In the genomic region with DNA sequence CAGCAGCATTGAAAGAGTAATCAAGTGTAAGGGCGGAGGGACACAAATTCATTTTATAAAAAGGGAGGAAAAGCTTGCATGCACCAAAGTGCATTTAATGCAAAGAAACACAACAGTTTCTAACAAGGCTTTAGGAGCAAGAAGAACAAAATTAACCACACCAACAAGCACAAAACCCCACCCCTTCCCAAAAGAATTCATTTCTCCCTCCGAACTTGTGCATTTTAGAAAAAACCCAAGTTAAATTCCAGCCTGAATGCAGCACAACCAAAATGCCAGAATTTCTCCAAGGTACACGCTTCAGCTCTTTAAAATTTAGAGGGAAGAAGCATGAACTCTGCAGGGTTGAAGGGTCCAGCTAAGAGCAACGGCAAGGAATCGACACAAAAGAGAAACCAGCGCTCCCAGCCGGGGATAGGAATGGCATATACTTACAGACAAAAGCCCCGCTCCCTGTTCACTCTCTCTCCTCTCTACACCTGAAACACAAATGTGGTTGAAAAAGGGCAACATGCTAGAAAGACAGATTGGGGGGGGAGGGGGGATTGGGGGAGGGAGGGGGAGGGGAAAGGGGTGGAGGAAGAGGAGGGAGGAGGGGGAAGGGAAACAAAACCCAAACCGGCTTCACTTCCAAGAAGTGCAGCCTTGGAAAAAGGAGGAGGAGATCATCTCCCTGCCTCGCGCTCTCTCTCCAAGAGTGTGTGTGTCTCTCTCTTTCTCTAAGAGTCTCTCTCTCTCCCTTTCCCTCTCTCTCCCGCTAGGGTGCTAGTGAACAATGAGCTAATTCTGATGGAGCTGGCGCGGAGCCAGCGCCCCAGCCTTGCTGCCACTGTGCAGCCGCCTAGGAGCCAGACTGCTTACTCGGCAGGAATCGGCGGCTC, we compare ENCODE assay signal across 1 cellular context.
TF ChIP-seq lines count a peak whose summit lies in the region.

Gene NREP, minus strand, starts transcription at position 494 of the 881 bp plus-strand sequence. CDS start 1,422 bp downstream, outside the sequence.

TF ChIP-seq in HEK293, 187 proteins besides CTCF, POLR2A, EP300 and RAD21 (continued from another document):
- TF ChIP-seq ZNF354C (tag by site-specific recombination; IDR thresholded peaks at IDR 0.05; ENCODE audit: borderline replicate concordance, low read depth), result no peak
- peak; percentile 25; the same call in 1 of the 2 replicates for TF ChIP-seq FEZF1 (tag by site-specific recombination; IDR thresholded peaks at IDR 0.05)
- no peak for TF ChIP-seq BCL11A (tag by site-specific recombination; IDR thresholded peaks at IDR 0.05; ENCODE audit: low read depth)
- peak; percentile 82 for TF ChIP-seq ZNF692 (tag by site-specific recombination; IDR thresholded peaks at IDR 0.05)
- TF ChIP-seq ZNF280C (tag by site-specific recombination; IDR thresholded peaks at IDR 0.05), result no peak
- TF ChIP-seq ZNF274 (IDR thresholded peaks at IDR 0.05; ENCODE audit: low read length), result no peak
- TF ChIP-seq ZNF274 (tag by site-specific recombination; IDR thresholded peaks at IDR 0.05; ENCODE audit: borderline replicate concordance), result no peak
- TF ChIP-seq ZNF324 (tag by site-specific recombination; IDR thresholded peaks at IDR 0.05), result peak; percentile 46; the same call in 1 of the 2 replicates
- TF ChIP-seq, protein P1, sequence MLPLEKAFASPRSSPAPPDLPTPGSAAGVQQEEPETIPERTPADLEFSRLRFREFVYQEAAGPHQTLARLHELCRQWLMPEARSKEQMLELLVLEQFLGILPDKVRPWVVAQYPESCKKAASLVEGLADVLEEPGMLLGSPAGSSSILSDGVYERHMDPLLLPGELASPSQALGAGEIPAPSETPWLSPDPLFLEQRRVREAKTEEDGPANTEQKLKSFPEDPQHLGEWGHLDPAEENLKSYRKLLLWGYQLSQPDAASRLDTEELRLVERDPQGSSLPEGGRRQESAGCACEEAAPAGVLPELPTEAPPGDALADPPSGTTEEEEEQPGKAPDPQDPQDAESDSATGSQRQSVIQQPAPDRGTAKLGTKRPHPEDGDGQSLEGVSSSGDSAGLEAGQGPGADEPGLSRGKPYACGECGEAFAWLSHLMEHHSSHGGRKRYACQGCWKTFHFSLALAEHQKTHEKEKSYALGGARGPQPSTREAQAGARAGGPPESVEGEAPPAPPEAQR (tag by site-specific recombination; IDR thresholded peaks at IDR 0.05), result no peak
- TF ChIP-seq ZNF561 (tag by site-specific recombination; IDR thresholded peaks at IDR 0.05; ENCODE audit: borderline replicate concordance), result no peak; the same call in 1 of the 2 replicates
- peak; percentile 43; the same call in 1 of the 2 replicates for TF ChIP-seq KLF7 (tag by site-specific recombination; IDR thresholded peaks at IDR 0.05; ENCODE audit: borderline replicate concordance)
- no peak for TF ChIP-seq ZNF548 (tag by site-specific recombination; IDR thresholded peaks at IDR 0.05)
- TF ChIP-seq ZNF621 (tag by site-specific recombination; IDR thresholded peaks at IDR 0.05), result no peak
- no peak for TF ChIP-seq ZNF707 (tag by site-specific recombination; IDR thresholded peaks at IDR 0.05)
- no peak for TF ChIP-seq ZNF311 (tag by site-specific recombination; IDR thresholded peaks at IDR 0.05; ENCODE audit: borderline replicate concordance)
- TF ChIP-seq ZNF513 (tag by site-specific recombination; IDR thresholded peaks at IDR 0.05), result peak; percentile 82
- no peak for TF ChIP-seq ZNF521 (tag by site-specific recombination; IDR thresholded peaks at IDR 0.05)
- no peak for TF ChIP-seq ZNF677 (tag by site-specific recombination; IDR thresholded peaks at IDR 0.05)
- TF ChIP-seq ZBTB26 (tag by site-specific recombination; optimal IDR thresholded peaks at IDR 0.05), result no peak
